8 cellular contexts compared by ENCODE assay signal in the genomic region with DNA sequence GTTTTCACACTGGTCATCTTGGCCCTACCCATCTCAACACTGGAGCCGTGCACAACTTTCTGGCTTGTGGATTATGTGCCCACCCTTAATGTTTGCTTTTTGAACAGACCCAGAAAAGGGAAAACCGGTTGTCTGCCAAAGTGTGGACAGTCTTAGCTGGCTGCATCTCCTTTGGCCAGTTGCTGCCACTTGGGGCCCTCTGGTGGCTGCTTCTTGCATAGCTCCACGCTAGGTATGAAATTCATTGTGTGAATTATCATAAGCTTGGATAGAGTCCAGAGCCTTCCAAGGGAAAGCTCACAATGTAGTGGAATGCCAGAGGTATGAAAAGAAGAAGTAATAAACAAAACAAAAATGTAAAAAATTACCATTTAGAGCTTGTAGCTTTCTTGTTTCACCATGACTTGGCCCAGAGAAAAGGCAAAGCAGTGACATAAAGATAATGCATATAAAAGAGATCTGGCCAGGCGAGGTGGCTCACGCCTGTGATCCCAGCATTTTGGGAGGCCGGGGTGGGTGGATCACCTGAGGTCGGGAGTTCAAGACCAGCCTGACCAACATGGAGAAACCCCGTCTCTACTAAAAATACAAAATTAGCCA. TPM values are rescaled to one million over a fixed set of nuclear protein-coding genes. Genes with fewer than 3 reads are reported as not detected.
DNase-seq lines count a peak whose midpoint lies in the region; ATAC-seq and TF ChIP-seq lines count a peak whose summit lies in the region.

No MANE protein-coding gene starts in this region.

- POLR2A ChIA-PET in RWPE1 (lab: Yijun Ruan, JAX; ENCODE audit: low non-redundant PET) = no interaction called here

- DNase-seq in DMS153 (lab: John Stamatoyannopoulos, UW) (peak; percentile 1), RWPE1 (ENCODE audit: low spot score) (peak; percentile 86), heart left ventricle (peak; percentile 59 to 84 (median 78)), retina (peak; percentile 60)
- peak; percentile 69 for DNase-seq in activated naive CD4-positive, alpha-beta T cell treated with anti-CD3 and anti-CD28 coated beads, Interleukin-2, amount 10 ng/mL, durations not matched to agents 7 days and 5 days

- intact Hi-C loops in heart left ventricle (cut with DNase I) = loop anchor here in 1 of 10 donors (5.0 kb wide), 1 partner anchor 186 kb away; no protein-coding TSS in a partner anchor

- H3K9me3 Mint-ChIP-seq in activated naive CD4-positive, alpha-beta T cell treated with anti-CD3 and anti-CD28 coated beads, Interleukin-2, amount 10 ng/mL, durations not matched to agents 7 days and 5 days = peaks cover 3% of the 10 kb centered on the region

- H3K27ac ChIP-seq in RWPE1 = no peak overlapping the region
- no peak overlapping the region for H3K27ac ChIP-seq in heart left ventricle

- no peak for TF ChIP-seq POLR2A in heart left ventricle (IDR thresholded peaks at IDR 0.05)

- no peak overlapping the region for H3K4me3 ChIP-seq in heart left ventricle

- H3K4me1 ChIP-seq in heart left ventricle = peaks cover 0 to 13% (median 0%) of the 10 kb centered on the region in 12 donors

- peak; percentile 82 for ATAC-seq in GM19372 (IDR thresholded peaks at IDR 0.05; ENCODE audit: low read depth, unreplicated experiment)
- peak; percentile 61 for ATAC-seq in HG03521 (IDR thresholded peaks at IDR 0.05; ENCODE audit: unreplicated experiment)
- ATAC-seq in heart left ventricle = peak in 3 of 4 donors; percentile 74 to 91 (median 81)
- no peak for ATAC-seq in GM19397 (IDR thresholded peaks at IDR 0.05; ENCODE audit: unreplicated experiment)

- H3K27ac Mint-ChIP-seq in activated naive CD4-positive, alpha-beta T cell treated with anti-CD3 and anti-CD28 coated beads, Interleukin-2, amount 10 ng/mL, durations not matched to agents 7 days and 5 days = no peak overlapping the region

- peak; percentile 96 for TF ChIP-seq CTCF in RWPE1 (conservative IDR thresholded peaks at IDR 0.05; ENCODE audit: low read depth)
- peak; percentile 76 to 90 (median 82) for TF ChIP-seq CTCF in heart left ventricle (IDR thresholded peaks at IDR 0.05)

- peaks cover 26% of the 10 kb centered on the region for H3K27me3 Mint-ChIP-seq in activated naive CD4-positive, alpha-beta T cell treated with anti-CD3 and anti-CD28 coated beads, Interleukin-2, amount 10 ng/mL, durations not matched to agents 7 days and 5 days

- H3K9me3 ChIP-seq in heart left ventricle = peaks cover 0 to 6% (median 0%) of the 10 kb centered on the region in 12 donors

- CTCF ChIA-PET in RWPE1 (lab: Yijun Ruan, JAX) = interaction anchor here (0.5 to 1.5 kb wide), 27 partner anchors 9 to 1431 kb away, joined by 3 to 11 read pairs (median 3); a partner anchor contains a TSS
- CTCF ChIA-PET in activated naive CD4-positive, alpha-beta T cell treated with anti-CD3 and anti-CD28 coated beads, Interleukin-2, amount 10 ng/mL, durations not matched to agents 7 days and 5 days (lab: Charles Lee) = interaction anchor here (0.6 to 1.9 kb wide), 18 partner anchors 11 to 401 kb away, joined by 3 to 6 read pairs (median 4); a partner anchor contains a TSS

- WGBS in heart left ventricle, 4 donors = 53 to 55% (median 54%) methylated on average over 8 of the region's 8 CpGs

- no peaks in the 10 kb centered on the region for H3K27me3 ChIP-seq in heart left ventricle

- no peaks in the 10 kb centered on the region for H3K36me3 ChIP-seq in heart left ventricle

- no peaks in the 10 kb centered on the region for H3K36me3 Mint-ChIP-seq in activated naive CD4-positive, alpha-beta T cell treated with anti-CD3 and anti-CD28 coated beads, Interleukin-2, amount 10 ng/mL, durations not matched to agents 7 days and 5 days

- no peaks in the 10 kb centered on the region for H3K4me1 Mint-ChIP-seq in activated naive CD4-positive, alpha-beta T cell treated with anti-CD3 and anti-CD28 coated beads, Interleukin-2, amount 10 ng/mL, durations not matched to agents 7 days and 5 days

- H3K4me3 Mint-ChIP-seq in activated naive CD4-positive, alpha-beta T cell treated with anti-CD3 and anti-CD28 coated beads, Interleukin-2, amount 10 ng/mL, durations not matched to agents 7 days and 5 days = no peak overlapping the region

RNA-seq across cellular contexts. Expression of a gene that starts 12.5 kb away (rescaled TPM):
- total RNA-seq in heart left ventricle = not detected
- not detected for polyA plus RNA-seq in heart left ventricle

RNA-seq across cellular contexts. Expression of a gene that starts 31.3 kb away (rescaled TPM):
- total RNA-seq in heart left ventricle = under 1 TPM in 3 of 9 donors, not detected in 6; 0.10 to 0.25 (median 0.14) TPM
- polyA plus RNA-seq in heart left ventricle = under 1 TPM; 0.03 to 0.15 TPM

Comparison
In these comparisons a context has a peak if more than half of its experiments do, and no peak if none do; other contexts are left out.
1. DNase-seq: peak in every context shown above with its lines; median percentile 86 in RWPE1; 78 in heart left ventricle; 69 in activated naive CD4-positive, alpha-beta T cell treated with anti-CD3 and anti-CD28 coated beads, Interleukin-2, amount 10 ng/mL, durations not matched to agents 7 days and 5 days; 60 in retina; 1 in DMS153.